ENCODE assay signal across 21 cellular contexts in genomic region chr13:50740052-50740741, GRCh38.
"Had no signal": no experiment of that assay in that cellular context is flagged by ENCODE, and none has a peak within 500 bp of the region (broad histone marks: within the 10 kb centered on the region; RNA-seq: fewer than 3 reads in every experiment).

No MANE protein-coding gene starts in this region.

- H3K27me3 ChIP-seq: adrenal gland, colonic mucosa, hepatocyte, neural progenitor cell, right atrium auricular region had no signal

- H3K27me3 Mint-ChIP-seq: activated naive CD4-positive, alpha-beta T cell treated with anti-CD3 and anti-CD28 coated beads, Interleukin-2, amount 50 U/mL, for 24 hours; stimulated activated naive CD8-positive, alpha-beta T cell treated with anti-CD3 and anti-CD28 coated beads, Interleukin-15, amount 100 ng/mL, for 72 hours; T-helper 17 cell; type B pancreatic cell had no signal

- H3K4me1 ChIP-seq: adrenal gland, colonic mucosa, neural progenitor cell, prostate gland, right atrium auricular region had no signal

- ATAC-seq: activated T-cell treated with anti-CD3 and anti-CD28 coated beads, Interleukin-2, amount 50 U/mL, for 72 hours; left cardiac atrium; naive thymus-derived CD4-positive, alpha-beta T cell; stimulated activated naive CD8-positive, alpha-beta T cell treated with anti-CD3 and anti-CD28 coated beads, Interleukin-15, amount 100 ng/mL, for 72 hours; T-helper 17 cell had no signal

- H3K27ac Mint-ChIP-seq: activated naive CD4-positive, alpha-beta T cell treated with anti-CD3 and anti-CD28 coated beads, Interleukin-2, amount 50 U/mL, for 24 hours; activated T-cell treated with anti-CD3 and anti-CD28 coated beads, Interleukin-2, amount 50 U/mL, for 72 hours; endodermal cell; naive thymus-derived CD4-positive, alpha-beta T cell; neural progenitor cell; stimulated activated naive CD8-positive, alpha-beta T cell treated with anti-CD3 and anti-CD28 coated beads, Interleukin-15, amount 100 ng/mL, for 72 hours; T-helper 17 cell; type B pancreatic cell had no signal

- H3K36me3 Mint-ChIP-seq: activated naive CD4-positive, alpha-beta T cell treated with anti-CD3 and anti-CD28 coated beads, Interleukin-2, amount 50 U/mL, for 24 hours; neural progenitor cell; type B pancreatic cell had no signal

- H3K4me1 Mint-ChIP-seq: activated naive CD4-positive, alpha-beta T cell treated with anti-CD3 and anti-CD28 coated beads, Interleukin-2, amount 50 U/mL, for 24 hours; neural progenitor cell; T-helper 17 cell had no signal

- H3K9me3 ChIP-seq: adrenal gland, colonic mucosa, prostate gland, right atrium auricular region had no signal

- DNase-seq: activated CD4-positive, alpha-beta T cell treated with anti-CD3 and anti-CD28 coated beads for 1 hour; activated gamma-delta T cell; activated T-cell treated with anti-CD3 and anti-CD28 coated beads, Interleukin-2, amount 50 U/mL, for 72 hours; adrenal gland; colonic mucosa; endodermal cell; left cardiac atrium; naive thymus-derived CD4-positive, alpha-beta T cell; small intestine; stimulated activated CD4-positive, alpha-beta T cell treated with anti-CD3 and anti-CD28 coated beads, Interleukin-15, amount 100 ng/mL, for 24 hours; stimulated activated CD4-positive, alpha-beta T cell treated with anti-CD3 and anti-CD28 coated beads, Interleukin-2, amount 100 ng/mL, for 48 hours; stimulated activated naive CD8-positive, alpha-beta T cell treated with anti-CD3 and anti-CD28 coated beads, Interleukin-15, amount 100 ng/mL, for 72 hours; T-helper 17 cell; WERI-Rb-1 had no signal

- H3K9me3 Mint-ChIP-seq: activated naive CD4-positive, alpha-beta T cell treated with anti-CD3 and anti-CD28 coated beads, Interleukin-2, amount 50 U/mL, for 24 hours; endodermal cell; neural progenitor cell; type B pancreatic cell had no signal

- H3K4me3 ChIP-seq: adrenal gland, colonic mucosa, hepatocyte, neural progenitor cell, prostate gland, right atrium auricular region had no signal

- H3K36me3 ChIP-seq: adrenal gland, colonic mucosa, neural progenitor cell, prostate gland, right atrium auricular region, WERI-Rb-1 had no signal

- H3K27ac ChIP-seq: adrenal gland, colonic mucosa, epithelial cell of prostate, hepatocyte, neural progenitor cell, prostate gland, right atrium auricular region, WERI-Rb-1 had no signal

- H3K4me3 Mint-ChIP-seq: activated naive CD4-positive, alpha-beta T cell treated with anti-CD3 and anti-CD28 coated beads, Interleukin-2, amount 50 U/mL, for 24 hours; activated T-cell treated with anti-CD3 and anti-CD28 coated beads, Interleukin-2, amount 50 U/mL, for 72 hours; endodermal cell; naive thymus-derived CD4-positive, alpha-beta T cell; neural progenitor cell; stimulated activated naive CD8-positive, alpha-beta T cell treated with anti-CD3 and anti-CD28 coated beads, Interleukin-15, amount 100 ng/mL, for 72 hours; T-helper 17 cell; type B pancreatic cell had no signal
